ENCODE assay signal across 19 cellular contexts in the genomic region with DNA sequence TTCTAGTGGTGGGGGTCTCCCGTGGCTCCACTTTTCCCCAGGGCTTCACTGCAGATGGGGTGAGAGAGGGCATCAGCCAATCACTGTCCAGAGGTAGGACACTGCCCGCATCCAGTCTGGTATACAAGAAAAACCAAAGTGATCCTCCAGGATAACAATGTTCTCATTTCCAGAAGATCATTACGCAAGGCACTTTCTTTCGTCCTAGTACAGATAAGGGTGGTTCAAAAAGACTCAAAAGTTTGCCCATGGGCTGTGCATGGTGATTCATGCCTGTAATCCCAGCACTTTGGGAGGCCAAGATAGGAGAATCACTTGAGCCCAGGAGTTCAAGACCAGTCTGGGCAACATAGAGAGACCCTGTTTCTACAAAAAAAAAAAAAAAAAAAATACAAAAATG. TPM values are rescaled to one million over a fixed set of nuclear protein-coding genes. Genes with fewer than 3 reads are reported as not detected.
A peak's percentile ranks its signal among the peaks of the same experiment; 100 is the strongest.
DNase-seq lines count a peak whose midpoint lies in the region; ATAC-seq and TF ChIP-seq lines count a peak whose summit lies in the region.
"Had no signal": no experiment of that assay in that cellular context is flagged by ENCODE, and none has a peak within 500 bp of the region (broad histone marks: within the 10 kb centered on the region; RNA-seq: fewer than 3 reads in every experiment).

No MANE protein-coding gene starts in this region.

- H3K18ac ChIP-seq in trophoblast cell (ENCODE audit: low read length) = no peak overlapping the region

- H3K4me3 ChIP-seq in esophagus muscularis mucosa = no peak overlapping the region
- H3K4me3 ChIP-seq in trophoblast cell (ENCODE audit: low read depth, low read length) = no peak overlapping the region
- H3K4me3 ChIP-seq in vagina = no peak overlapping the region
- H3K4me3 ChIP-seq: GM23248, SJSA1 had no signal

- H2AFZ ChIP-seq in trophoblast cell (ENCODE audit: insufficient read depth, low read length, poor library complexity) = no peak overlapping the region
- H2AFZ ChIP-seq: GM23248 had no signal

- no peak for ATAC-seq in HG03520 (IDR thresholded peaks at IDR 0.05; ENCODE audit: unreplicated experiment)
- ATAC-seq: CD8-positive, alpha-beta T cell had no signal

- TF ChIP-seq EP300 in esophagus muscularis mucosa (IDR thresholded peaks at IDR 0.05) = no peak

- no peak overlapping the region for H3K4ac ChIP-seq in trophoblast cell (ENCODE audit: low read depth, low read length)

- H2BK120ac ChIP-seq in trophoblast cell (ENCODE audit: insufficient read depth, low read length, poor library complexity) = no peak overlapping the region

- no peaks in the 10 kb centered on the region for H3K79me1 ChIP-seq in trophoblast cell (ENCODE audit: low read length)

- H3K27me3 ChIP-seq in esophagus muscularis mucosa (no peaks in the 10 kb centered on the region), trophoblast cell (ENCODE audit: insufficient read depth, low read length) (no peaks in the 10 kb centered on the region), vagina (no peaks in the 10 kb centered on the region)
- H3K27me3 ChIP-seq: SJSA1 had no signal

- H3K9ac ChIP-seq in trophoblast cell (ENCODE audit: low read length) = no peak overlapping the region
- H3K9ac ChIP-seq: GM23248 had no signal

- no peaks in the 10 kb centered on the region for H3K79me2 ChIP-seq in trophoblast cell (ENCODE audit: control insufficient read depth, insufficient read depth, low read length, poor library complexity)

- no peak overlapping the region for H3K14ac ChIP-seq in trophoblast cell (ENCODE audit: low read length)

- H4K12ac ChIP-seq in trophoblast cell (ENCODE audit: low read depth, low read length) = no peak overlapping the region

- H3K27ac ChIP-seq in esophagus muscularis mucosa (replicated peaks in 1 of 4) (no peak overlapping the region), trophoblast cell (ENCODE audit: low read depth, low read length) (no peak overlapping the region), vagina (no peak overlapping the region)
- H3K27ac ChIP-seq: C4-2B, GM23248, SJSA1 had no signal

- no peak overlapping the region for H2BK12ac ChIP-seq in trophoblast cell (ENCODE audit: low read length)

- TF ChIP-seq POLR2A in esophagus muscularis mucosa (IDR thresholded peaks at IDR 0.05; ENCODE audit: low read depth) (no peak), vagina (IDR thresholded peaks at IDR 0.05) (no peak)

- no peak overlapping the region for H2AK5ac ChIP-seq in trophoblast cell (ENCODE audit: low read length)

- no peaks in the 10 kb centered on the region for H3K9me3 ChIP-seq in esophagus muscularis mucosa
- H3K9me3 ChIP-seq in trophoblast cell (ENCODE audit: insufficient read depth, low read depth, low read length) = no peaks in the 10 kb centered on the region
- H3K9me3 ChIP-seq in vagina = no peaks in the 10 kb centered on the region
- H3K9me3 ChIP-seq: Caco-2, SJSA1 had no signal

- H2BK5ac ChIP-seq in trophoblast cell (ENCODE audit: low read depth, low read length, poor library complexity) = no peak overlapping the region

- no peak overlapping the region for H3K4me2 ChIP-seq in trophoblast cell (ENCODE audit: low read length)

- no peak overlapping the region for H3K23ac ChIP-seq in trophoblast cell (ENCODE audit: low read length)

- no peaks in the 10 kb centered on the region for H3K36me3 ChIP-seq in esophagus muscularis mucosa
- H3K36me3 ChIP-seq in trophoblast cell (ENCODE audit: control insufficient read depth in 1 of 2, insufficient read depth in 2 of 2, low read length in 2 of 2) = no peaks in the 10 kb centered on the region
- no peaks in the 10 kb centered on the region for H3K36me3 ChIP-seq in vagina
- H3K36me3 ChIP-seq: SJSA1 had no signal

- no peak for TF ChIP-seq CTCF in esophagus muscularis mucosa (IDR thresholded peaks at IDR 0.05)
- no peak for TF ChIP-seq CTCF in vagina (IDR thresholded peaks at IDR 0.05)

- no peak overlapping the region for H4K91ac ChIP-seq in trophoblast cell (ENCODE audit: low read depth, low read length)

- peaks cover 0 to 5% (median 0%) of the 10 kb centered on the region in 4 donors for H3K4me1 ChIP-seq in esophagus muscularis mucosa
- H3K4me1 ChIP-seq in trophoblast cell (ENCODE audit: control insufficient read depth in 1 of 2, insufficient read depth in 2 of 2, low read length in 2 of 2) = peaks cover 2 to 3% of the 10 kb centered on the region in 2 experiments
- H3K4me1 ChIP-seq in vagina = peaks cover 14% of the 10 kb centered on the region

- DNase-seq in LHCN-M2 (ENCODE audit: low read depth) (peak; percentile 13), NCI-H226 (peak; percentile 64), esophagus muscularis mucosa (ENCODE audit: extremely low spot score) (peak; percentile 17), trophoblast cell (peak; percentile 71 to 95), vagina (ENCODE audit: extremely low spot score in 2 of 2) (no peak)
- no peak for DNase-seq in activated effector memory CD4-positive, alpha-beta T cell treated with Interleukin-2 at 50 U/mL for 16 hours
- DNase-seq: Caco-2; CD8-positive, alpha-beta T cell; GM23248; NCI-H1048; NCI-H1417; NCI-H1694; NCI-H2029 treated with DMSO at 0.1 percent for 48 hours; NCI-H526 treated with DMSO at 0.1 percent for 48 hours; Right ventricle myocardium superior; RPMI8226 had no signal

- intact Hi-C loops in esophagus muscularis mucosa (cut with DNase I) (no loop called here), vagina (cut with DNase I) (no loop called here)

- WGBS in esophagus muscularis mucosa = 97% methylated on average over 4 of the region's 4 CpGs
- WGBS in trophoblast cell (ENCODE audit: extremely low coverage, insufficient coverage, insufficient read length) = no CpG with 5 or more reads among the region's 4 CpGs

- no peak overlapping the region for H4K8ac ChIP-seq in trophoblast cell (ENCODE audit: low read depth, low read length)

RNA-seq across cellular contexts. Expression of gene GMDS, which starts 16.4 kb away (rescaled TPM):
- total RNA-seq in LHCN-M2 (2014; rRNA removed) (6.2 and 11.0 TPM in 2 replicates), esophagus muscularis mucosa (10 to 100 TPM in 1 of 4 donors, 1 to 10 TPM in 3; 3.6 to 14.1 (median 6.0) TPM), vagina (30.2 TPM)
- 15.8 TPM for polyA plus RNA-seq in LHCN-M2 (2012)
- 16.9 and 18.1 TPM in 2 replicates for polyA plus RNA-seq in trophoblast cell (2013)

Comparison
In these comparisons a context has a peak if more than half of its experiments do, and no peak if none do; other contexts are left out.
1. DNase-seq: peak in LHCN-M2 (single experiment), NCI-H226 (single experiment), esophagus muscularis mucosa (single experiment) and trophoblast cell (2 of 2); none in activated effector memory CD4-positive, alpha-beta T cell treated with Interleukin-2 at 50 U/mL for 16 hours (single experiment) and vagina (0 of 2).